20 cellular contexts compared by ENCODE assay signal in genomic region chr4:136939781-136940180, GRCh38.
A peak's percentile ranks its signal among the peaks of the same experiment; 100 is the strongest.
DNase-seq lines count a peak whose midpoint lies in the region; ATAC-seq and TF ChIP-seq lines count a peak whose summit lies in the region.
"Had no signal": no experiment of that assay in that cellular context is flagged by ENCODE, and none has a peak within 500 bp of the region (broad histone marks: within the 10 kb centered on the region; RNA-seq: fewer than 3 reads in every experiment).

No MANE protein-coding gene starts in this region.

- ATAC-seq in SK-N-SH treated with all-trans-retinoic acid at 6 μM for 48 hours (peak; percentile 50; the same call in 1 of the 3 replicates), HG03159 (IDR thresholded peaks at IDR 0.05; ENCODE audit: unreplicated experiment) (no peak)
- ATAC-seq: HCT116 had no signal

- DNase-seq in SK-N-SH (no peak), NCI-H69 (lab: John Stamatoyannopoulos, UW) (peak; percentile 5), fibroblast of mammary gland (ENCODE audit: low read depth) (peak; percentile 29), retinal pigment epithelial cell (ENCODE audit: low read depth) (peak; percentile 40), nucleus accumbens (lab: John Stamatoyannopoulos, UW) (no peak), SJCRH30 (no peak)
- DNase-seq: DMS79, GOT3, MG63, NCI-H1048, NCI-H1417 treated with DMSO at 0.1 percent for 48 hours, NCI-H187, NCI-H2107, NCI-H748 treated with DMSO at 0.1 percent for 48 hours, Peyer's patch had no signal

- H3K4me2 ChIP-seq in SK-N-SH = no peak overlapping the region

- no peaks in the 10 kb centered on the region; the same call in 1 of the 2 replicates for H3K9me2 ChIP-seq in SK-N-SH

- no peak for TF ChIP-seq EP300 in SK-N-SH (IDR thresholded peaks at IDR 0.05; ENCODE audit: borderline replicate concordance in 1 of 2, low read depth in 1 of 2, low read length in 1 of 2)

- H3F3A ChIP-seq in SK-N-SH (replicated peaks; ENCODE audit: insufficient read depth) = no peaks in the 10 kb centered on the region

- CTCF ChIA-PET in SK-N-SH (lab: Yijun Ruan, JAX) = no interaction called here

- no peaks in the 10 kb centered on the region for H3K79me2 ChIP-seq in SK-N-SH (ENCODE audit: insufficient read depth)

- H2AFZ ChIP-seq in SK-N-SH (ENCODE audit: low read depth) = no peak overlapping the region

- no peaks in the 10 kb centered on the region for H3K27me3 ChIP-seq in SK-N-SH (ENCODE audit: insufficient read depth)
- H3K27me3 ChIP-seq in SJCRH30 = no peaks in the 10 kb centered on the region
- H3K27me3 ChIP-seq: MG63, Peyer's patch, SJSA1 had no signal

- H3K9me3 ChIP-seq in SK-N-SH (no peaks in the 10 kb centered on the region), SJCRH30 (replicated peaks) (no peaks in the 10 kb centered on the region)
- H3K9me3 ChIP-seq: MG63, Peyer's patch, SJSA1 had no signal

- H4K20me1 ChIP-seq in SK-N-SH (ENCODE audit: insufficient read depth) = no peaks in the 10 kb centered on the region

- no peak for TF ChIP-seq CTCF in SK-N-SH (IDR thresholded peaks at IDR 0.05)
- no peak for TF ChIP-seq CTCF in fibroblast of mammary gland (conservative IDR thresholded peaks at IDR 0.05; ENCODE audit: control insufficient read depth, insufficient read depth, low read depth, low read length)
- no peak for TF ChIP-seq CTCF in retinal pigment epithelial cell (conservative IDR thresholded peaks at IDR 0.05; ENCODE audit: low read depth, low read length)

- H3K4me3 ChIP-seq in SK-N-SH (ENCODE audit: low read depth in 2 of 2, low read length in 1 of 2) (no peak overlapping the region), fibroblast of mammary gland (ENCODE audit: control insufficient read depth, low read depth, low read length) (no peak overlapping the region), retinal pigment epithelial cell (ENCODE audit: low read length) (no peak overlapping the region), SJCRH30 (no peak overlapping the region)
- H3K4me3 ChIP-seq: MG63, Peyer's patch, SJSA1 had no signal

- no peaks in the 10 kb centered on the region for H3K36me3 ChIP-seq in SK-N-SH (replicated peaks in 1 of 2; ENCODE audit: control insufficient read depth in 1 of 2, insufficient read depth in 2 of 2, low read length in 1 of 2)
- H3K36me3 ChIP-seq in SJCRH30 = no peaks in the 10 kb centered on the region
- H3K36me3 ChIP-seq: MG63, Peyer's patch, SJSA1 had no signal

- POLR2A ChIA-PET in SK-N-SH (lab: Yijun Ruan, JAX) = no interaction called here

- H3K4me1 ChIP-seq in SK-N-SH (ENCODE audit: control insufficient read depth in 1 of 2, insufficient read depth in 2 of 2, low read depth in 1 of 2, low read length in 1 of 2) (no peaks in the 10 kb centered on the region), SJCRH30 (peaks cover 5% of the 10 kb centered on the region)
- H3K4me1 ChIP-seq: Peyer's patch, SJSA1 had no signal

- TF ChIP-seq RAD21 in SK-N-SH (IDR thresholded peaks at IDR 0.05; ENCODE audit: low read length) = no peak

- no peak overlapping the region for H3K27ac ChIP-seq in SK-N-SH (ENCODE audit: low read depth in 2 of 2, low read length in 1 of 2)
- H3K27ac ChIP-seq in SJCRH30 = no peak overlapping the region
- H3K27ac ChIP-seq: C4-2B, Peyer's patch, SJSA1 had no signal

- H3K9ac ChIP-seq in SK-N-SH = no peak overlapping the region

TF ChIP-seq in SK-N-SH treated with all-trans-retinoic acid at 6 μM for 48 hours, 23 proteins besides CTCF, POLR2A, EP300 and RAD21:
- TF ChIP-seq ZNF565 (CRISPR knock-in tag; conservative IDR thresholded peaks at IDR 0.05; ENCODE audit: low read depth) (no peak), ESRRG (CRISPR knock-in tag; IDR thresholded peaks at IDR 0.05) (no peak), ZFP30 (CRISPR knock-in tag; IDR thresholded peaks at IDR 0.05) (no peak), POU6F1 (CRISPR knock-in tag; IDR thresholded peaks at IDR 0.05; ENCODE audit: borderline replicate concordance, low read depth) (no peak), OSR1 (CRISPR knock-in tag; IDR thresholded peaks at IDR 0.05) (no peak), CREB5 (CRISPR knock-in tag; IDR thresholded peaks at IDR 0.05; ENCODE audit: low read depth) (no peak), BACH2 (CRISPR knock-in tag; IDR thresholded peaks at IDR 0.05; ENCODE audit: borderline replicate concordance) (no peak)

TF ChIP-seq in SK-N-SH, 30 proteins besides CTCF, POLR2A, EP300 and RAD21 (continues in another document):
- TF ChIP-seq REST (IDR thresholded peaks at IDR 0.05; ENCODE audit: low read depth, low read length) = no peak
- no peak for TF ChIP-seq EZH2phosphoT487 (IDR thresholded peaks at IDR 0.05; ENCODE audit: borderline replicate concordance, low read depth)
- no peak for TF ChIP-seq RCOR1 (IDR thresholded peaks at IDR 0.05; ENCODE audit: low read length)
- no peak for TF ChIP-seq JUND (IDR thresholded peaks at IDR 0.05)
- TF ChIP-seq NFIC (IDR thresholded peaks at IDR 0.05; ENCODE audit: borderline replicate concordance) = no peak
- no peak for TF ChIP-seq IRF3 (IDR thresholded peaks at IDR 0.05; ENCODE audit: low read depth, low read length)
- no peak for TF ChIP-seq MAX (IDR thresholded peaks at IDR 0.05; ENCODE audit: low read depth)
- TF ChIP-seq MEF2A (IDR thresholded peaks at IDR 0.05; ENCODE audit: borderline replicate concordance, low read depth) = no peak
- no peak for TF ChIP-seq TCF12 (IDR thresholded peaks at IDR 0.05)
- TF ChIP-seq GATA2 (CRISPR knock-in tag; IDR thresholded peaks at IDR 0.05) = no peak
- TF ChIP-seq FOSL2 (IDR thresholded peaks at IDR 0.05; ENCODE audit: borderline replicate concordance, low read depth) = no peak
- TF ChIP-seq PBX3 (IDR thresholded peaks at IDR 0.05) = no peak
- no peak for TF ChIP-seq ZBTB33 (IDR thresholded peaks at IDR 0.05; ENCODE audit: borderline replicate concordance, low read depth)
- TF ChIP-seq RFX5 (IDR thresholded peaks at IDR 0.05; ENCODE audit: low read length) = no peak

Comparison
In these comparisons a context has a peak if more than half of its experiments do, and no peak if none do; other contexts are left out.
1. DNase-seq: peak in NCI-H69 (single experiment), fibroblast of mammary gland (single experiment) and retinal pigment epithelial cell (single experiment); none in SK-N-SH (single experiment), nucleus accumbens (0 of 56) and SJCRH30 (0 of 2).